In genomic region chr2:26672112-26672817, GRCh38 we compare ENCODE assay signal across 20 cellular contexts. TPM values are rescaled to one million over a fixed set of nuclear protein-coding genes. Genes with fewer than 3 reads are reported as not detected.
"Had no signal": no experiment of that assay in that cellular context is flagged by ENCODE, and none has a peak within 500 bp of the region (broad histone marks: within the 10 kb centered on the region; RNA-seq: fewer than 3 reads in every experiment).

No MANE protein-coding gene starts in this region.

- H3K9me3 Mint-ChIP-seq: activated T-helper 2 cell treated with anti-CD3 and anti-CD28 coated beads, Interferon-gamma antibody, Interleukin-2, Interleukin-4, amounts not matched to agents 10 μg/mL and 5 μg/mL and 100 μg/mL, durations not matched to agents 14 hours and 24 hours and 36 hours; T-helper 2 cell treated with Interferon-gamma antibody and Interleukin-4, amounts not matched to agents 5 μg/mL and 100 μg/mL, for 36 hours had no signal

- H3K27me3 ChIP-seq: cardiac muscle cell, hepatocyte, right lobe of liver, testis had no signal

- DNase-seq: activated naive CD4-positive, alpha-beta T cell treated with anti-CD3 and anti-CD28 coated beads, Interleukin-2, amount 50 U/mL, for 16 hours; effector CD4-positive, alpha-beta T cell; esophagus squamous epithelium; mesenchymal stem cell; stimulated activated CD4-positive, alpha-beta T cell treated with anti-CD3 and anti-CD28 coated beads, Interleukin-1b, Interleukin-23, amount 100 ng/mL, for 48 hours; stomach; testis had no signal

- H3K27ac Mint-ChIP-seq: activated T-helper 2 cell treated with anti-CD3 and anti-CD28 coated beads, Interferon-gamma antibody, Interleukin-2, Interleukin-4, amounts not matched to agents 10 μg/mL and 5 μg/mL and 100 μg/mL, durations not matched to agents 14 hours and 24 hours and 36 hours; T-helper 2 cell treated with Interferon-gamma antibody and Interleukin-4, amounts not matched to agents 5 μg/mL and 100 μg/mL, for 36 hours had no signal

- H3K4me1 ChIP-seq: esophagus squamous epithelium, right lobe of liver, testis had no signal

- H3K79me2 ChIP-seq: hepatocyte had no signal

- H2AFZ ChIP-seq: hepatocyte had no signal

- H3K27ac ChIP-seq: cardiac muscle cell, esophagus squamous epithelium, hepatocyte, right lobe of liver, stomach, testis had no signal

- H3K4me2 ChIP-seq: hepatocyte had no signal

- H3K4me3 Mint-ChIP-seq: T-helper 2 cell treated with Interferon-gamma antibody and Interleukin-4, amounts not matched to agents 5 μg/mL and 100 μg/mL, for 36 hours had no signal

- H3K9me3 ChIP-seq: esophagus squamous epithelium, right lobe of liver, testis had no signal

- H3K4me3 ChIP-seq: cardiac muscle cell, esophagus squamous epithelium, hepatocyte, right lobe of liver, stomach, testis had no signal

RNA-seq across cellular contexts. Expression of gene KCNK3, which starts 20.3 kb away (rescaled TPM):
- total RNA-seq: activated T-helper 2 cell treated with anti-CD3 and anti-CD28 coated beads, Interferon-gamma antibody, Interleukin-2, Interleukin-4, amounts not matched to agents 10 μg/mL and 5 μg/mL and 100 μg/mL, durations not matched to agents 14 hours and 24 hours and 36 hours; endothelial cell of umbilical vein; pulmonary artery endothelial cell had no signal

RNA-seq across cellular contexts. Expression of gene CIB4, which starts 31.1 kb away (rescaled TPM):
- total RNA-seq: activated T-helper 2 cell treated with anti-CD3 and anti-CD28 coated beads, Interferon-gamma antibody, Interleukin-2, Interleukin-4, amounts not matched to agents 10 μg/mL and 5 μg/mL and 100 μg/mL, durations not matched to agents 14 hours and 24 hours and 36 hours; cardiac muscle cell; endothelial cell of umbilical vein; fibroblast of villous mesenchyme; glomerular endothelial cell; hepatocyte; kidney epithelial cell; liver; osteocyte; pulmonary artery endothelial cell; right lobe of liver; ureter had no signal
